In genomic region chr7:2263176-2263575, GRCh38 we compare ENCODE assay signal across 21 cellular contexts.
"Had no signal": no experiment of that assay in that cellular context is flagged by ENCODE, and none has a peak within 500 bp of the region (broad histone marks: within the 10 kb centered on the region; RNA-seq: fewer than 3 reads in every experiment).

No MANE protein-coding gene starts in this region.

- H3K9me3 Mint-ChIP-seq: naive thymus-derived CD4-positive, alpha-beta T cell; stimulated activated effector memory CD8-positive, alpha-beta T cell treated with anti-CD3 and anti-CD28 coated beads, Interleukin-12 subunit alpha, Interleukin-12 subunit beta, amount 100 ng/mL, for 72 hours had no signal

- H3K27ac ChIP-seq: hepatocyte, left ventricle myocardium inferior, ovary, right atrium auricular region, stomach, thoracic aorta, transverse colon had no signal

- ATAC-seq: left cardiac atrium; naive thymus-derived CD4-positive, alpha-beta T cell; stimulated activated effector memory CD8-positive, alpha-beta T cell treated with anti-CD3 and anti-CD28 coated beads, Interleukin-12 subunit alpha, Interleukin-12 subunit beta, amount 100 ng/mL, for 72 hours had no signal

- H3K9me3 ChIP-seq: left ventricle myocardium inferior, ovary, right atrium auricular region, stomach, thoracic aorta, transverse colon had no signal

- H3K4me1 ChIP-seq: left ventricle myocardium inferior, right atrium auricular region, stomach, transverse colon had no signal

- DNase-seq: cerebellar nuclear complex; effector CD4-positive, alpha-beta T cell; foreskin melanocyte; head of caudate nucleus; kidney; left cardiac atrium; left ventricle myocardium inferior; mesendoderm; naive thymus-derived CD4-positive, alpha-beta T cell; ovary; small intestine; stimulated activated CD4-positive, alpha-beta T cell treated with anti-CD3 and anti-CD28 coated beads, Interleukin-4, amount 100 ng/mL, for 1 hour; stimulated activated CD8-positive, alpha-beta memory T cell treated with anti-CD3 and anti-CD28 coated beads, Interleukin-4, amount 100 ng/mL, for 48 hours; stomach; substantia nigra; transverse colon had no signal

- H3K27me3 Mint-ChIP-seq: naive thymus-derived CD4-positive, alpha-beta T cell had no signal

- H3K4me3 ChIP-seq: hepatocyte, left ventricle myocardium inferior, lung, ovary, right atrium auricular region, stomach, thoracic aorta, transverse colon had no signal

- H3K27ac Mint-ChIP-seq: stimulated activated effector memory CD8-positive, alpha-beta T cell treated with anti-CD3 and anti-CD28 coated beads, Interleukin-12 subunit alpha, Interleukin-12 subunit beta, amount 100 ng/mL, for 72 hours had no signal

- H3K27me3 ChIP-seq: hepatocyte, ovary, right atrium auricular region, stomach, transverse colon had no signal

- H3K4me3 Mint-ChIP-seq: stimulated activated effector memory CD8-positive, alpha-beta T cell treated with anti-CD3 and anti-CD28 coated beads, Interleukin-12 subunit alpha, Interleukin-12 subunit beta, amount 100 ng/mL, for 72 hours had no signal

- H3K36me3 ChIP-seq: ovary had no signal
